Comparison of ENCODE assay signal across 23 cellular contexts in the genomic region with DNA sequence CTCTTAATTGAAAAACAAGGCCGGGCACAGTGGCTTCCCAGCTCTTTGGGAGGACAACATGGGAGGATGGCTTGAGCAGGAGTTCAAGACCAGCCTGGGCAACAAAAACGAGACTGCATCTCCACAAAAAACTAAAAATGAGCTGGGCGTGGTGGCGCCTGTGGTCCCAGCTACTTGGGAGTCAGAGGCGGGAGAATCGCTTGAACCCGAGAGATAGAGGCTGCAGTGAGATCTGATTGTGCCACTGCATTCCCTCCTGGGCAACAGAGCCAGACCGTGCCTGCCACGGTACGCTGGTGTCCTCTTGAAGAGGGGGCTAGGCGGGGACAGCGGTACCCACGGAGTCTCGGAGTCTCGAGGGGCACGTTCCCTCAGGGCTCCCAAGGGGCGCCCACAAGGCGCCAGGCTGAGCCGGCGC. TPM values are rescaled to one million over a fixed set of nuclear protein-coding genes. Genes with fewer than 3 reads are reported as not detected.
DNase-seq lines count a peak whose midpoint lies in the region; ATAC-seq and TF ChIP-seq lines count a peak whose summit lies in the region.
"Had no signal": no experiment of that assay in that cellular context is flagged by ENCODE, and none has a peak within 500 bp of the region (broad histone marks: within the 10 kb centered on the region; RNA-seq: fewer than 3 reads in every experiment).

No MANE protein-coding gene starts in this region.

- no peak overlapping the region for H3K18ac ChIP-seq in trophoblast cell (ENCODE audit: low read length)

- 65 to 76% methylated on average over 2 to 6 of the region's 20 CpGs for WGBS in esophagus squamous epithelium, 2 donors
- WGBS in trophoblast cell (ENCODE audit: extremely low coverage, insufficient coverage, insufficient read length): no CpG with 5 or more reads among the region's 20 CpGs

- no peak overlapping the region for H3K27ac ChIP-seq in breast epithelium
- no peak overlapping the region for H3K27ac ChIP-seq in esophagus squamous epithelium
- H3K27ac ChIP-seq in trophoblast cell (ENCODE audit: low read depth, low read length): no peak overlapping the region
- no peak overlapping the region for H3K27ac ChIP-seq in vagina
- H3K27ac ChIP-seq: brain microvascular endothelial cell, foreskin keratinocyte, neutrophil, WERI-Rb-1 had no signal

- peaks cover 2 to 5% of the 10 kb centered on the region in 2 donors for H3K27me3 ChIP-seq in breast epithelium
- H3K27me3 ChIP-seq in esophagus squamous epithelium: peaks cover 0 to 27% (median 0%) of the 10 kb centered on the region in 4 donors
- H3K27me3 ChIP-seq in trophoblast cell (ENCODE audit: insufficient read depth, low read length): no peaks in the 10 kb centered on the region
- no peaks in the 10 kb centered on the region for H3K27me3 ChIP-seq in vagina
- H3K27me3 ChIP-seq: brain microvascular endothelial cell had no signal

- peaks cover 23% of the 10 kb centered on the region for H3K4me1 Mint-ChIP-seq in MCF 10A (ENCODE audit: insufficient read depth, unreplicated experiment)
- H3K4me1 Mint-ChIP-seq: activated CD4-positive, alpha-beta T cell treated with anti-CD3 and anti-CD28 coated beads, Interleukin-2, amount 10 ng/mL, durations not matched to agents 7 days and 5 days; IgD-negative memory B cell; memory B cell had no signal

- H3K4me2 ChIP-seq in trophoblast cell (ENCODE audit: low read length): no peak overlapping the region

- TF ChIP-seq CTCF in breast epithelium (IDR thresholded peaks at IDR 0.05): no peak
- no peak for TF ChIP-seq CTCF in MCF 10A (IDR thresholded peaks at IDR 0.05; ENCODE audit: unreplicated experiment)
- TF ChIP-seq CTCF in esophagus squamous epithelium (IDR thresholded peaks at IDR 0.05): no peak
- no peak for TF ChIP-seq CTCF in vagina (IDR thresholded peaks at IDR 0.05)

- no peak overlapping the region for H2BK5ac ChIP-seq in trophoblast cell (ENCODE audit: low read depth, low read length, poor library complexity)

- H3K4me1 ChIP-seq in breast epithelium (no peaks in the 10 kb centered on the region), esophagus squamous epithelium (peaks cover 13 to 27% (median 17%) of the 10 kb centered on the region in 3 donors), trophoblast cell (ENCODE audit: control insufficient read depth in 1 of 2, insufficient read depth in 2 of 2, low read length in 2 of 2) (peaks cover 3 to 7% of the 10 kb centered on the region in 2 experiments), vagina (peaks cover 13% of the 10 kb centered on the region)
- H3K4me1 ChIP-seq: foreskin keratinocyte had no signal

- H4K8ac ChIP-seq in trophoblast cell (ENCODE audit: low read depth, low read length): no peak overlapping the region

- H3K36me3 ChIP-seq in breast epithelium (no peaks in the 10 kb centered on the region), esophagus squamous epithelium (no peaks in the 10 kb centered on the region), trophoblast cell (ENCODE audit: control insufficient read depth in 1 of 2, insufficient read depth in 2 of 2, low read length in 2 of 2) (no peaks in the 10 kb centered on the region), vagina (no peaks in the 10 kb centered on the region)
- H3K36me3 ChIP-seq: brain microvascular endothelial cell, neutrophil, WERI-Rb-1 had no signal

- no peak overlapping the region for H4K12ac ChIP-seq in trophoblast cell (ENCODE audit: low read depth, low read length)

- no peak overlapping the region for H3K4me3 Mint-ChIP-seq in MCF 10A (ENCODE audit: unreplicated experiment)
- H3K4me3 Mint-ChIP-seq: activated CD4-positive, alpha-beta T cell treated with anti-CD3 and anti-CD28 coated beads, Interleukin-2, amount 10 ng/mL, durations not matched to agents 7 days and 5 days; IgD-negative memory B cell; memory B cell had no signal

- CTCF ChIA-PET in MCF 10A (lab: Yijun Ruan, JAX): no interaction called here

- H3K79me2 ChIP-seq in trophoblast cell (ENCODE audit: control insufficient read depth, insufficient read depth, low read length, poor library complexity): no peaks in the 10 kb centered on the region

- H2BK12ac ChIP-seq in trophoblast cell (ENCODE audit: low read length): peak overlapping the region; percentile 52

- BruUV-seq in MCF 10A (replicated peaks; lab: Mats Ljungman, UMichigan): no TSS peak

- TF ChIP-seq POLR2A in breast epithelium (IDR thresholded peaks at IDR 0.05): no peak
- TF ChIP-seq POLR2A in esophagus squamous epithelium (IDR thresholded peaks at IDR 0.05): no peak
- TF ChIP-seq POLR2A in vagina (IDR thresholded peaks at IDR 0.05): no peak

- no peak overlapping the region for H3K4ac ChIP-seq in trophoblast cell (ENCODE audit: low read depth, low read length)

- H3K4me3 ChIP-seq in breast epithelium (peak overlapping the region; percentile 5 to 59 (median 36)), esophagus squamous epithelium (peak overlapping the region in 3 of 4 donors; percentile 13 to 38 (median 38)), trophoblast cell (ENCODE audit: low read depth, low read length) (no peak overlapping the region), vagina (peak overlapping the region; percentile 25 to 39)

- no peaks in the 10 kb centered on the region for H3K27me3 Mint-ChIP-seq in MCF 10A (ENCODE audit: insufficient read depth, unreplicated experiment)

- POLR2A ChIA-PET in MCF 10A (lab: Yijun Ruan, JAX): no interaction called here

- H3K9me3 ChIP-seq in breast epithelium (peaks cover 0 to 4% of the 10 kb centered on the region in 2 donors), esophagus squamous epithelium (no peaks in the 10 kb centered on the region), trophoblast cell (ENCODE audit: insufficient read depth, low read depth, low read length) (no peaks in the 10 kb centered on the region), vagina (no peaks in the 10 kb centered on the region)
- H3K9me3 ChIP-seq: neutrophil had no signal

- intact Hi-C loops in breast epithelium (cut with DNase I; ENCODE audit: low total_unique reads) (no loop called here), MCF 10A (cut with micrococcal nuclease) (no loop called here), esophagus squamous epithelium (cut with DNase I) (no loop called here), vagina (cut with DNase I) (no loop called here)

- H3K14ac ChIP-seq in trophoblast cell (ENCODE audit: low read length): no peak overlapping the region

- H2BK120ac ChIP-seq in trophoblast cell (ENCODE audit: insufficient read depth, low read length, poor library complexity): peak overlapping the region; percentile 1

- H3K36me3 Mint-ChIP-seq in MCF 10A (ENCODE audit: insufficient read depth, unreplicated experiment): no peaks in the 10 kb centered on the region
- H3K36me3 Mint-ChIP-seq: IgD-negative memory B cell, memory B cell had no signal

- no peak overlapping the region for H3K9ac ChIP-seq in trophoblast cell (ENCODE audit: low read length)

- no peak overlapping the region for H3K27ac Mint-ChIP-seq in MCF 10A (ENCODE audit: low read depth, unreplicated experiment)
- H3K27ac Mint-ChIP-seq: activated CD4-positive, alpha-beta T cell treated with anti-CD3 and anti-CD28 coated beads, Interleukin-2, amount 10 ng/mL, durations not matched to agents 7 days and 5 days; IgD-negative memory B cell; memory B cell had no signal

- H4K91ac ChIP-seq in trophoblast cell (ENCODE audit: low read depth, low read length): peak overlapping the region; percentile 58

- H3K9me3 Mint-ChIP-seq in MCF 10A (ENCODE audit: unreplicated experiment): peaks cover 7% of the 10 kb centered on the region
- H3K9me3 Mint-ChIP-seq: activated CD4-positive, alpha-beta T cell treated with anti-CD3 and anti-CD28 coated beads, Interleukin-2, amount 10 ng/mL, durations not matched to agents 7 days and 5 days had no signal

- peaks cover 16% of the 10 kb centered on the region for H3K79me1 ChIP-seq in trophoblast cell (ENCODE audit: low read length)

- H2AK5ac ChIP-seq in trophoblast cell (ENCODE audit: low read length): no peak overlapping the region

- no peak overlapping the region for H2AFZ ChIP-seq in trophoblast cell (ENCODE audit: insufficient read depth, low read length, poor library complexity)

- ATAC-seq in HG03457 (IDR thresholded peaks at IDR 0.05; ENCODE audit: unreplicated experiment) (no peak), GM21381 (IDR thresholded peaks at IDR 0.05; ENCODE audit: unreplicated experiment) (no peak), GM21360 (IDR thresholded peaks at IDR 0.05; ENCODE audit: unreplicated experiment) (no peak)

- no peak for DNase-seq in breast epithelium (ENCODE audit: low spot score in 2 of 2)
- DNase-seq in MCF 10A (ENCODE audit: unreplicated experiment): no peak
- no peak for DNase-seq in esophagus squamous epithelium (lab: John Stamatoyannopoulos, UW)
- DNase-seq in trophoblast cell: no peak
- DNase-seq in vagina (ENCODE audit: extremely low spot score in 2 of 2): no peak
- DNase-seq: 8988T; activated CD4-positive, alpha-beta T cell treated with anti-CD3 and anti-CD28 coated beads, Interleukin-2, amount 10 ng/mL, durations not matched to agents 7 days and 5 days; activated T-cell treated with anti-CD3 and anti-CD28 coated beads, Interleukin-2, amount 50 U/mL, for 48 hours; AML-193; brain microvascular endothelial cell; effector memory CD4-positive, alpha-beta T cell; foreskin keratinocyte; left colon; NCI-H1092; NCI-H187 treated with DMSO at 0.1 percent for 48 hours; T1000; WERI-Rb-1 had no signal

- no peak overlapping the region for H3K23ac ChIP-seq in trophoblast cell (ENCODE audit: low read length)

RNA-seq across cellular contexts. Expression of a gene that starts 27.9 kb away (rescaled TPM):
- total RNA-seq in breast epithelium (1 to 10 TPM in 2 of 3 donors, under 1 TPM in 1; 0.48 to 5.6 (median 4.9) TPM), MCF 10A (2022) (21.7 and 26.0 TPM in 2 replicates), esophagus squamous epithelium (10 to 100 TPM; 12.2 to 34.9 (median 32.0) TPM), vagina (33.4 TPM)
- 6.4 and 6.6 TPM in 2 replicates for polyA plus RNA-seq in trophoblast cell (2013)
